In genomic region chr4:15779789-15780188, GRCh38 we compare ENCODE assay signal across 8 cellular contexts. TPM values are rescaled to one million over a fixed set of nuclear protein-coding genes. Genes with fewer than 3 reads are reported as not detected.
A peak's percentile ranks its signal among the peaks of the same experiment; 100 is the strongest.
DNase-seq lines count a peak whose midpoint lies in the region; ATAC-seq and TF ChIP-seq lines count a peak whose summit lies in the region.

No MANE protein-coding gene starts in this region.

- H3K4me3 ChIP-seq in GM08714 (ENCODE audit: low read length) (peak overlapping the region; percentile 97), OCI-LY3 (ENCODE audit: low read length) (peak overlapping the region; percentile 92), psoas muscle (peak overlapping the region; percentile 73), uterus (peak overlapping the region in 1 of 2 donors; percentile 36)

- peak overlapping the region; percentile 96 for H3K4me2 ChIP-seq in OCI-LY3 (ENCODE audit: low read length)

- peak overlapping the region; percentile 82 for H3K9ac ChIP-seq in OCI-LY3 (ENCODE audit: low read length)

- no peak overlapping the region for H2AFZ ChIP-seq in OCI-LY3 (ENCODE audit: low read depth, low read length)

- peaks cover 5% of the 10 kb centered on the region for H3K4me1 Mint-ChIP-seq in endothelial cell (ENCODE audit: unreplicated experiment)

- H3K36me3 ChIP-seq in OCI-LY3 (replicated peaks; ENCODE audit: low read depth, low read length) (peaks cover 34% of the 10 kb centered on the region), psoas muscle (ENCODE audit: insufficient read depth in 1 of 2, low read depth in 1 of 2) (no peaks in the 10 kb centered on the region), uterus (no peaks in the 10 kb centered on the region)

- H3K27me3 ChIP-seq in OCI-LY3 (ENCODE audit: low read depth, low read length) (peaks cover 14% of the 10 kb centered on the region; the same call in 1 of the 2 replicates), psoas muscle (ENCODE audit: insufficient read depth in 3 of 3, low read length in 2 of 3) (no peaks in the 10 kb centered on the region), uterus (no peaks in the 10 kb centered on the region)

- no peak for DNase-seq in endothelial cell (ENCODE audit: low spot score)
- no peak for DNase-seq in psoas muscle
- no peak for DNase-seq in uterus
- DNase-seq in NCI-H146 treated with DMSO at 0.1 percent for 48 hours (lab: John Stamatoyannopoulos, UW; ENCODE audit: unreplicated experiment): no peak

- TF ChIP-seq CTCF in OCI-LY3 (IDR thresholded peaks at IDR 0.05; ENCODE audit: low read depth, low read length): no peak
- TF ChIP-seq CTCF in endothelial cell (IDR thresholded peaks at IDR 0.05; ENCODE audit: unreplicated experiment): no peak
- TF ChIP-seq CTCF in psoas muscle (IDR thresholded peaks at IDR 0.05): no peak
- TF ChIP-seq CTCF in uterus (IDR thresholded peaks at IDR 0.05): no peak

- intact Hi-C loops in psoas muscle (cut with DNase I): loop anchor here in 1 of 2 donors (2.0 kb wide), 1 partner anchor 19 kb away; no protein-coding TSS in a partner anchor
- intact Hi-C loops in uterus (cut with DNase I; ENCODE audit: low total_unique reads): no loop called here

- no peak overlapping the region for H3K27ac ChIP-seq in OCI-LY3 (ENCODE audit: low read length)
- peak overlapping the region; percentile 85 for H3K27ac ChIP-seq in psoas muscle
- H3K27ac ChIP-seq in uterus: no peak overlapping the region

- H3K9me3 Mint-ChIP-seq in endothelial cell (ENCODE audit: unreplicated experiment): no peaks in the 10 kb centered on the region

- no peaks in the 10 kb centered on the region for H3K36me3 Mint-ChIP-seq in endothelial cell (ENCODE audit: low read depth, unreplicated experiment)

- WGBS in psoas muscle, 3 donors: 31 to 79% (median 37%) methylated on average over 1 of the region's 1 CpG

- peaks cover 9% of the 10 kb centered on the region for H3K27me3 Mint-ChIP-seq in endothelial cell (ENCODE audit: unreplicated experiment)

- H4K20me1 ChIP-seq in OCI-LY3 (ENCODE audit: insufficient read depth, low read length): no peaks in the 10 kb centered on the region

- 0 out of 2 replicates have a peak, but pooled peaks cover 8% of the 10 kb centered on the region for H3K79me2 ChIP-seq in OCI-LY3 (ENCODE audit: low read length)

- H3K9me3 ChIP-seq in OCI-LY3 (ENCODE audit: insufficient read depth, low read length) (no peaks in the 10 kb centered on the region), psoas muscle (no peaks in the 10 kb centered on the region), uterus (no peaks in the 10 kb centered on the region)

- H3K4me3 Mint-ChIP-seq in endothelial cell (ENCODE audit: unreplicated experiment): peak overlapping the region; percentile 83

- no peak for TF ChIP-seq POLR2A in uterus (IDR thresholded peaks at IDR 0.05)

- ATAC-seq in psoas muscle: peak in 1 of 4 donors; percentile 28
- ATAC-seq in GM19324 (IDR thresholded peaks at IDR 0.05; ENCODE audit: low FRiP score, unreplicated experiment): no peak
- no peak for ATAC-seq in HG03439 (IDR thresholded peaks at IDR 0.05; ENCODE audit: unreplicated experiment)

- no peak overlapping the region for H3K27ac Mint-ChIP-seq in endothelial cell (ENCODE audit: unreplicated experiment)

- H3K4me1 ChIP-seq in OCI-LY3 (ENCODE audit: low read length): peaks cover 62% of the 10 kb centered on the region
- peaks cover 20% of the 10 kb centered on the region for H3K4me1 ChIP-seq in psoas muscle
- H3K4me1 ChIP-seq in uterus: no peaks in the 10 kb centered on the region

RNA-seq across cellular contexts. Expression of gene CD38, which starts 1.7 kb away (rescaled TPM):
- total RNA-seq in endothelial cell (ENCODE audit: unreplicated experiment): 0.15 TPM
- total RNA-seq in psoas muscle: 1 to 10 TPM; 3.1 to 6.8 (median 4.5) TPM
- 1 to 10 TPM; 1.5 to 4.6 (median 2.7) TPM for polyA plus RNA-seq in psoas muscle
- total RNA-seq in uterus: 1 to 10 TPM in 2 of 4 donors, under 1 TPM in 2; 0.26 to 4.6 (median 1.6) TPM
